ENCODE assay signal across 23 cellular contexts in the genomic region with DNA sequence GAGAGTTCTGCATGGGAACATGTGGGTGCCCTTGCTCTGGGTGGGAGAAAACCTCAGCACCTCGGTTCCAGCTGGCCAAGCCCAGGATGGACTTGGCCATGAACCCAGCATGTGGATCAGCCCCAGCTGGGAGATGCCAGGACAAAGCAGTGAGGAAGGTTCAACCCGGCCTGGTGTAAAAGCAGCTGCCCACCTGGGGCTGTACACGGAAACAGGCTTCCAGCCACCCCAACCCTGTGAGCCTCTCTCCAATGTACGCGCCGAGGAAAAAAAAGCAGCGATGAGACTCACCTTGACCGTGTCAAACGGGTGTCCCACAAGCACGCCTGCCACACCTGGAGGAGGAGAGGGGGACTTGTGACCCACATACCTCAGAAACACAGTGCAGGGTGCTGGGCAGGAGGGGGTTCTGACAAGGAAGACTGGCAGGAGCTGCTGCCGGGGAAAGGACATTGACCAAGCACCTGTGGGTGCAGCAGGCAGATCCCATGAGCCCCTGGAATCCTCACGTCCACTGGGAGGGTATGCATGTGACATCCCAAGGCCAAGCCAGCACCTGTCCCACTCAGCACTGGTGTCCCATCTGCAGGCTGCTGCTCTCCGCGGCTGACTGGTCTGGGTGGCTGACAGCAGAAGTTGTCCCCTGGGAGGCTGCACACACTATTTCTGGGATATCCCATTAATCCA. TPM values are rescaled to one million over a fixed set of nuclear protein-coding genes. Genes with fewer than 3 reads are reported as not detected.
DNase-seq lines count a peak whose midpoint lies in the region; ATAC-seq and TF ChIP-seq lines count a peak whose summit lies in the region.
"Had no signal": no experiment of that assay in that cellular context is flagged by ENCODE, and none has a peak within 500 bp of the region (broad histone marks: within the 10 kb centered on the region; RNA-seq: fewer than 3 reads in every experiment).

No MANE protein-coding gene starts in this region.

- H3K9ac ChIP-seq in BLaER1 (peak overlapping the region; percentile 63), Karpas-422 (ENCODE audit: low read length) (no peak overlapping the region)

- no peaks in the 10 kb centered on the region for H3K27me3 Mint-ChIP-seq in memory B cell
- H3K27me3 Mint-ChIP-seq: activated CD4-positive, alpha-beta memory T cell treated with anti-CD3 and anti-CD28 coated beads for 36 hours; naive thymus-derived CD8-positive, alpha-beta T cell had no signal

- no peak for ATAC-seq in memory B cell (ENCODE audit: low read depth)
- ATAC-seq in stimulated activated effector memory CD8-positive, alpha-beta T cell treated with anti-CD3 and anti-CD28 coated beads, Interleukin-12 subunit alpha, Interleukin-12 subunit beta, amount 100 ng/mL, for 72 hours, result no peak
- ATAC-seq: naive thymus-derived CD8-positive, alpha-beta T cell; T-cell had no signal

- H4K20me1 ChIP-seq in BLaER1 (peaks cover 92% of the 10 kb centered on the region), Karpas-422 (ENCODE audit: insufficient read depth, low read depth, low read length) (peaks cover 7% of the 10 kb centered on the region; the same call in 1 of the 2 replicates)

- H3K36me3 Mint-ChIP-seq in memory B cell, result no peaks in the 10 kb centered on the region
- H3K36me3 Mint-ChIP-seq in stimulated activated effector memory CD8-positive, alpha-beta T cell treated with anti-CD3 and anti-CD28 coated beads, Interleukin-12 subunit alpha, Interleukin-12 subunit beta, amount 100 ng/mL, for 72 hours, result peaks cover 24% of the 10 kb centered on the region
- H3K36me3 Mint-ChIP-seq: activated CD4-positive, alpha-beta memory T cell treated with anti-CD3 and anti-CD28 coated beads for 36 hours; naive thymus-derived CD8-positive, alpha-beta T cell; T-cell had no signal

- H3K4me1 Mint-ChIP-seq in memory B cell, result peaks cover 49% of the 10 kb centered on the region
- peaks cover 45% of the 10 kb centered on the region for H3K4me1 Mint-ChIP-seq in stimulated activated effector memory CD8-positive, alpha-beta T cell treated with anti-CD3 and anti-CD28 coated beads, Interleukin-12 subunit alpha, Interleukin-12 subunit beta, amount 100 ng/mL, for 72 hours

- no peak for TF ChIP-seq CTCF in coronary artery (IDR thresholded peaks at IDR 0.05)

- no peak overlapping the region for H3K4me3 Mint-ChIP-seq in memory B cell
- no peak overlapping the region for H3K4me3 Mint-ChIP-seq in stimulated activated effector memory CD8-positive, alpha-beta T cell treated with anti-CD3 and anti-CD28 coated beads, Interleukin-12 subunit alpha, Interleukin-12 subunit beta, amount 100 ng/mL, for 72 hours
- H3K4me3 Mint-ChIP-seq: activated CD4-positive, alpha-beta memory T cell treated with anti-CD3 and anti-CD28 coated beads for 36 hours; activated naive CD4-positive, alpha-beta T cell treated with anti-CD3 and anti-CD28 coated beads for 36 hours; naive thymus-derived CD8-positive, alpha-beta T cell; T-cell had no signal

- no peaks in the 10 kb centered on the region for H3K9me3 Mint-ChIP-seq in memory B cell
- no peaks in the 10 kb centered on the region for H3K9me3 Mint-ChIP-seq in stimulated activated effector memory CD8-positive, alpha-beta T cell treated with anti-CD3 and anti-CD28 coated beads, Interleukin-12 subunit alpha, Interleukin-12 subunit beta, amount 100 ng/mL, for 72 hours
- H3K9me3 Mint-ChIP-seq: activated CD4-positive, alpha-beta memory T cell treated with anti-CD3 and anti-CD28 coated beads for 36 hours; activated naive CD4-positive, alpha-beta T cell treated with anti-CD3 and anti-CD28 coated beads for 36 hours; naive thymus-derived CD8-positive, alpha-beta T cell; T-cell had no signal

- no peaks in the 10 kb centered on the region for H3K9me2 ChIP-seq in Karpas-422 (replicated peaks; ENCODE audit: insufficient read depth, low read length)

- H3K27me3 ChIP-seq in BLaER1 (no peaks in the 10 kb centered on the region), Karpas-422 (ENCODE audit: low read length) (no peaks in the 10 kb centered on the region)

- no peak overlapping the region for H2AFZ ChIP-seq in Karpas-422 (ENCODE audit: low read length)

- H3K9me3 ChIP-seq in BLaER1, result no peaks in the 10 kb centered on the region
- no peaks in the 10 kb centered on the region for H3K9me3 ChIP-seq in Karpas-422 (ENCODE audit: low read length)
- H3K9me3 ChIP-seq: Caco-2 had no signal

- H3K4me3 ChIP-seq in BLaER1 (no peak overlapping the region; the same call in 1 of the 2 replicates), coronary artery (no peak overlapping the region), Karpas-422 (ENCODE audit: low read length) (no peak overlapping the region)

- DNase-seq in NAMALWA (ENCODE audit: low spot score) (peak; percentile 47), memory B cell (ENCODE audit: low spot score in 2 of 2) (no peak), coronary artery (ENCODE audit: low spot score) (no peak), HT-29 (ENCODE audit: low spot score) (no peak), Karpas-422 (no peak)
- DNase-seq in stimulated activated effector memory CD8-positive, alpha-beta T cell treated with anti-CD3 and anti-CD28 coated beads, Interleukin-12 subunit alpha, Interleukin-12 subunit beta, amount 100 ng/mL, for 72 hours (ENCODE audit: low spot score in 2 of 2), result no peak
- DNase-seq: activated CD4-positive, alpha-beta memory T cell treated with anti-CD3 and anti-CD28 coated beads for 36 hours; activated naive CD4-positive, alpha-beta T cell treated with anti-CD3 and anti-CD28 coated beads for 36 hours; anterior cingulate cortex; Caco-2; GOT3; mammary epithelial cell; NCI-H1092; NCI-H2029 treated with DMSO at 0.1 percent for 48 hours; SHP77; stimulated activated CD4-positive, alpha-beta T cell treated with anti-CD3 and anti-CD28 coated beads, Interleukin-12 subunit alpha, Interleukin-12 subunit beta, amount 100 ng/mL, for 4 hours; stimulated activated CD8-positive, alpha-beta memory T cell treated with anti-CD3 and anti-CD28 coated beads, Interleukin-4, amount 100 ng/mL, for 48 hours; T-cell; WERI-Rb-1 had no signal

- H3K4me1 ChIP-seq in BLaER1 (peaks cover 95% of the 10 kb centered on the region), Karpas-422 (ENCODE audit: low read length) (peaks cover 61% of the 10 kb centered on the region)
- H3K4me1 ChIP-seq: Caco-2 had no signal

- no peaks in the 10 kb centered on the region for H3K79me2 ChIP-seq in Karpas-422 (ENCODE audit: low read length)

- H3K27ac ChIP-seq in BLaER1 (peak overlapping the region; percentile 77), coronary artery (no peak overlapping the region), Karpas-422 (ENCODE audit: low read length) (no peak overlapping the region)
- H3K27ac ChIP-seq: WERI-Rb-1 had no signal

- H3K36me3 ChIP-seq in BLaER1, result peaks cover 28% of the 10 kb centered on the region; the same call in 1 of the 2 replicates
- H3K36me3 ChIP-seq in Karpas-422 (ENCODE audit: insufficient read depth, low read length), result no peaks in the 10 kb centered on the region

- H3K27ac Mint-ChIP-seq in memory B cell, result peak overlapping the region; percentile 57
- peak overlapping the region; percentile 4 for H3K27ac Mint-ChIP-seq in stimulated activated effector memory CD8-positive, alpha-beta T cell treated with anti-CD3 and anti-CD28 coated beads, Interleukin-12 subunit alpha, Interleukin-12 subunit beta, amount 100 ng/mL, for 72 hours
- H3K27ac Mint-ChIP-seq: activated CD4-positive, alpha-beta memory T cell treated with anti-CD3 and anti-CD28 coated beads for 36 hours; activated naive CD4-positive, alpha-beta T cell treated with anti-CD3 and anti-CD28 coated beads for 36 hours; naive thymus-derived CD8-positive, alpha-beta T cell had no signal

- peak overlapping the region; percentile 96 for H3K4me2 ChIP-seq in BLaER1
- H3K4me2 ChIP-seq in Karpas-422 (ENCODE audit: low read depth, low read length, poor library complexity, severe bottlenecking), result no peak overlapping the region

RNA-seq across cellular contexts. Expression of a gene that starts 7.5 kb away (rescaled TPM):
- total RNA-seq in HT-29 (2014; rRNA removed; shearing (Covaris generic)), result 57.4 and 63.3 TPM in 2 replicates
- 29.4 and 83.8 TPM in 2 replicates for total RNA-seq in Karpas-422 (2014; rRNA removed; shearing (Covaris generic); ENCODE audit: low replicate concordance)

RNA-seq across cellular contexts. Expression of a gene that starts 24.4 kb away (rescaled TPM):
- total RNA-seq in HT-29 (2014; rRNA removed; shearing (Covaris generic)), result 0.18 and 0.37 TPM in 2 replicates
- not detected in 2 replicates for total RNA-seq in Karpas-422 (2014; rRNA removed; shearing (Covaris generic); ENCODE audit: low replicate concordance)
- total RNA-seq: activated CD4-positive, alpha-beta memory T cell treated with anti-CD3 and anti-CD28 coated beads for 36 hours; activated naive CD4-positive, alpha-beta T cell treated with anti-CD3 and anti-CD28 coated beads for 36 hours; Caco-2; cerebellum; mammary epithelial cell; naive thymus-derived CD8-positive, alpha-beta T cell; pulmonary artery endothelial cell had no signal

RNA-seq across cellular contexts. Expression of a gene that starts 59.8 kb away (rescaled TPM):
- total RNA-seq in HT-29 (2014; rRNA removed; shearing (Covaris generic)), result 62.7 and 63.2 TPM in 2 replicates
- 95.9 and 115 TPM in 2 replicates for total RNA-seq in Karpas-422 (2014; rRNA removed; shearing (Covaris generic); ENCODE audit: low replicate concordance)
